Comparison of ENCODE assay signal across 1 cellular context in genomic region chr3:114872056-114872455, GRCh38.
TF ChIP-seq lines count a peak whose summit lies in the region.

No MANE protein-coding gene starts in this region.

TF ChIP-seq in IMR-90, 13 proteins besides CTCF, POLR2A, EP300 and RAD21 (continued from another document):
- TF ChIP-seq ELK1 (IDR thresholded peaks at IDR 0.05; ENCODE audit: borderline replicate concordance, low read depth, low read length) (no peak), RCOR1 (IDR thresholded peaks at IDR 0.05; ENCODE audit: insufficient replicate concordance, low read length) (no peak), NFE2L2 (IDR thresholded peaks at IDR 0.05; ENCODE audit: low read depth, low read length) (no peak), MAZ (IDR thresholded peaks at IDR 0.05; ENCODE audit: borderline replicate concordance, low read depth, low read length) (no peak), CEBPB (IDR thresholded peaks at IDR 0.05; ENCODE audit: low read depth, low read length) (no peak), MAFK (IDR thresholded peaks at IDR 0.05; ENCODE audit: low read depth, low read length) (no peak), FOS (IDR thresholded peaks at IDR 0.05; ENCODE audit: low read depth, low read length) (no peak), USF2 (IDR thresholded peaks at IDR 0.05; ENCODE audit: low read depth, low read length) (no peak), SMC3 (IDR thresholded peaks at IDR 0.05; ENCODE audit: low read depth, low read length) (no peak)
